8 cellular contexts compared by ENCODE assay signal in genomic region chr5:140631831-140632365, GRCh38. TPM values are rescaled to one million over a fixed set of nuclear protein-coding genes. Genes with fewer than 3 reads are reported as not detected.
A peak's percentile ranks its signal among the peaks of the same experiment; 100 is the strongest.
DNase-seq lines count a peak whose midpoint lies in the region; ATAC-seq, FAIRE-seq and TF ChIP-seq lines count a peak whose summit lies in the region.

No MANE protein-coding gene starts in this region.

- no peaks in the 10 kb centered on the region for H3K79me1 ChIP-seq in H1 (ENCODE audit: low read depth, low read length)

- H2AFZ ChIP-seq in H1 (ENCODE audit: low read length), result no peak overlapping the region

- H2BK20ac ChIP-seq in H1 (ENCODE audit: low read length), result no peak overlapping the region

- H3K4me2 ChIP-seq in H1 (ENCODE audit: insufficient read depth in 1 of 2, low read depth in 2 of 2, low read length in 2 of 2), result no peak overlapping the region

- no peak overlapping the region for H3K56ac ChIP-seq in H1 (replicated peaks; ENCODE audit: insufficient read length, low read depth, low read length)

- H3K14ac ChIP-seq in H1 (ENCODE audit: insufficient read length), result no peak overlapping the region

- no peak for TF ChIP-seq EP300 in H1 (IDR thresholded peaks at IDR 0.05; ENCODE audit: borderline replicate concordance in 1 of 2, low read depth in 2 of 2, low read length in 2 of 2)

- no peak overlapping the region for H4K5ac ChIP-seq in H1 (ENCODE audit: insufficient read length, low read depth, low read length)

- H2BK15ac ChIP-seq in H1 (ENCODE audit: low read length), result no peak overlapping the region

- H3K4ac ChIP-seq in H1 (replicated peaks; ENCODE audit: insufficient read length, low read depth, low read length), result no peak overlapping the region

- H4K20me1 ChIP-seq in H1 (replicated peaks in 1 of 2; ENCODE audit: control insufficient read depth in 1 of 2, insufficient read depth in 2 of 2, low read length in 2 of 2), result no peaks in the 10 kb centered on the region

- no peak for TF ChIP-seq POLR2A in H1 (IDR thresholded peaks at IDR 0.05; ENCODE audit: control extremely low read depth in 1 of 2, low read depth in 2 of 2, low read length in 2 of 2)

- peak overlapping the region; percentile 25; the same call in 1 of the 2 replicates for H4K8ac ChIP-seq in H1 (ENCODE audit: extremely low read depth, insufficient read depth, low read length)

- H2BK120ac ChIP-seq in H1 (replicated peaks; ENCODE audit: low read depth, low read length), result no peak overlapping the region

- H3K27me3 Mint-ChIP-seq in T-helper 1 cell treated with Interleukin-12 subunit alpha and Interleukin-12 subunit beta and Interleukin-4 antibody, amounts not matched to agents 30 μg/mL and 1 μg/mL, for 36 hours (ENCODE audit: low read depth), result peaks cover 33% of the 10 kb centered on the region
- peaks cover 15 to 17% of the 10 kb centered on the region in 2 donors for H3K27me3 Mint-ChIP-seq in natural killer cell treated with Interleukin-12 subunit alpha and Interleukin-12 subunit beta and Interleukin-15 and Interleukin-18, amount 100 ng/mL, for 72 hours

- no peaks in the 10 kb centered on the region for H3K79me2 ChIP-seq in H1 (ENCODE audit: control insufficient read depth in 1 of 2, insufficient read depth in 2 of 2, low read length in 2 of 2)

- FAIRE-seq in H1 (lab: Jason Lieb, UNC), result no peak

- no peaks in the 10 kb centered on the region for H3K36me3 ChIP-seq in H1 (ENCODE audit: control insufficient read depth in 2 of 4, insufficient read depth in 4 of 4, low read length in 3 of 4)

- H2BK5ac ChIP-seq in H1 (ENCODE audit: low read depth, low read length), result no peak overlapping the region

- H3K27me3 ChIP-seq in H1 (replicated peaks in 1 of 4; ENCODE audit: control insufficient read depth in 3 of 4, extremely low read depth in 1 of 4, insufficient read depth in 3 of 4, low read length in 3 of 4), result no peaks in the 10 kb centered on the region

- no peak for DNase-seq in H1 (ENCODE audit: low read depth in 1 of 2, low spot score in 2 of 2)
- DNase-seq in natural killer cell treated with Interleukin-12 subunit alpha and Interleukin-12 subunit beta and Interleukin-15 and Interleukin-18, amount 100 ng/mL, for 72 hours (ENCODE audit: low spot score), result no peak
- DNase-seq in SW 1271 (lab: John Stamatoyannopoulos, UW), result no peak
- no peak for DNase-seq in AG20443 (ENCODE audit: low spot score)
- DNase-seq in NCI-H2081 treated with DMSO at 0.1 percent for 48 hours (lab: John Stamatoyannopoulos, UW), result no peak

- WGBS in H1 (ENCODE audit: extremely low coverage in 1 of 2, insufficient coverage in 1 of 2, insufficient read length in 1 of 2, insufficient replicate concordance in 2 of 2, low coverage in 1 of 2, low lambda C conversion rate in 2 of 2, missing lambda C conversion rate in 1 of 2), 2 experiments, result 94% methylated on average over 36 of the region's 36 CpGs; no CpG with 5 or more reads in 1 of the 2 experiments

- H3K18ac ChIP-seq in H1 (ENCODE audit: extremely low read depth, low read length), result no peak overlapping the region

- ATAC-seq in GM18858 (IDR thresholded peaks at IDR 0.05; ENCODE audit: unreplicated experiment) (peak; percentile 11), HG02763 (IDR thresholded peaks at IDR 0.05; ENCODE audit: unreplicated experiment) (peak; percentile 30)
- ATAC-seq in natural killer cell treated with Interleukin-12 subunit alpha and Interleukin-12 subunit beta and Interleukin-15 and Interleukin-18, amount 100 ng/mL, for 72 hours, result peak in 1 of 2 donors; percentile 39

- H3K23ac ChIP-seq in H1 (ENCODE audit: insufficient read length), result no peak overlapping the region

- H3K27ac ChIP-seq in H1 (ENCODE audit: low read depth, low read length), result no peak overlapping the region

- H3K23me2 ChIP-seq in H1 (ENCODE audit: low read depth, low read length), result no peaks in the 10 kb centered on the region

- no peak overlapping the region for H4K91ac ChIP-seq in H1 (replicated peaks; ENCODE audit: insufficient read length, low read length)

- POLR2A ChIA-PET in H1 (lab: Charles Lee; ENCODE audit: partially characterized antibody), result no interaction called here

- H3K4me1 Mint-ChIP-seq in T-helper 1 cell treated with Interleukin-12 subunit alpha and Interleukin-12 subunit beta and Interleukin-4 antibody, amounts not matched to agents 30 μg/mL and 1 μg/mL, for 36 hours (ENCODE audit: low read depth), result peaks cover 18% of the 10 kb centered on the region
- H3K4me1 Mint-ChIP-seq in natural killer cell treated with Interleukin-12 subunit alpha and Interleukin-12 subunit beta and Interleukin-15 and Interleukin-18, amount 100 ng/mL, for 72 hours (ENCODE audit: low read depth in 2 of 2), result peaks cover 19 to 21% of the 10 kb centered on the region in 2 donors

- no peak overlapping the region for H2BK12ac ChIP-seq in H1 (ENCODE audit: low read depth, low read length)

- peak overlapping the region; percentile 84 for H3K4me3 Mint-ChIP-seq in T-helper 1 cell treated with Interleukin-12 subunit alpha and Interleukin-12 subunit beta and Interleukin-4 antibody, amounts not matched to agents 30 μg/mL and 1 μg/mL, for 36 hours
- peak overlapping the region; percentile 89 for H3K4me3 Mint-ChIP-seq in natural killer cell treated with Interleukin-12 subunit alpha and Interleukin-12 subunit beta and Interleukin-15 and Interleukin-18, amount 100 ng/mL, for 72 hours

- CTCF ChIA-PET in H1 (lab: Charles Lee; ENCODE audit: partially characterized antibody), result interaction anchor here (0.6 kb wide), 1 partner anchor 117 kb away, joined by 3 read pairs; no protein-coding TSS in a partner anchor

- no peak for TF ChIP-seq RAD21 in H1 (IDR thresholded peaks at IDR 0.05 in 1 of 2, conservative IDR thresholded peaks at IDR 0.05 in 1 of 2; ENCODE audit: low read depth in 2 of 2, low read length in 2 of 2)

- H3K4me1 ChIP-seq in H1 (replicated peaks in 1 of 4; ENCODE audit: control insufficient read depth in 3 of 4, insufficient read depth in 4 of 4, low read length in 3 of 4), result no peaks in the 10 kb centered on the region

- H3K27ac Mint-ChIP-seq in T-helper 1 cell treated with Interleukin-12 subunit alpha and Interleukin-12 subunit beta and Interleukin-4 antibody, amounts not matched to agents 30 μg/mL and 1 μg/mL, for 36 hours, result no peak overlapping the region
- H3K27ac Mint-ChIP-seq in natural killer cell treated with Interleukin-12 subunit alpha and Interleukin-12 subunit beta and Interleukin-15 and Interleukin-18, amount 100 ng/mL, for 72 hours, result no peak overlapping the region

- no peak overlapping the region for H3K4me3 ChIP-seq in H1 (ENCODE audit: extremely low read depth in 1 of 4, insufficient read depth in 2 of 4, low read depth in 3 of 4, low read length in 4 of 4)

- no peak overlapping the region for H2AK5ac ChIP-seq in H1 (ENCODE audit: low read depth, low read length)

- no peak overlapping the region for H3K9ac ChIP-seq in H1 (replicated peaks in 1 of 4; ENCODE audit: extremely low read depth in 1 of 4, low read depth in 3 of 4, low read length in 3 of 4)

- TF ChIP-seq CTCF in H1 (IDR thresholded peaks at IDR 0.05; ENCODE audit: control extremely low read depth in 1 of 3, insufficient read depth in 1 of 3, low read depth in 1 of 3, low read length in 3 of 3), result no peak

- H3K9me3 ChIP-seq in H1 (ENCODE audit: insufficient read depth in 2 of 2, low read depth in 1 of 2, low read length in 1 of 2), result peaks cover 22 to 30% of the 10 kb centered on the region in 2 experiments; a peak in 3 of 4 replicates

- H3K36me3 Mint-ChIP-seq in T-helper 1 cell treated with Interleukin-12 subunit alpha and Interleukin-12 subunit beta and Interleukin-4 antibody, amounts not matched to agents 30 μg/mL and 1 μg/mL, for 36 hours (ENCODE audit: low read depth), result no peaks in the 10 kb centered on the region
- no peaks in the 10 kb centered on the region for H3K36me3 Mint-ChIP-seq in natural killer cell treated with Interleukin-12 subunit alpha and Interleukin-12 subunit beta and Interleukin-15 and Interleukin-18, amount 100 ng/mL, for 72 hours

- H3K9me3 Mint-ChIP-seq in T-helper 1 cell treated with Interleukin-12 subunit alpha and Interleukin-12 subunit beta and Interleukin-4 antibody, amounts not matched to agents 30 μg/mL and 1 μg/mL, for 36 hours, result peaks cover 13% of the 10 kb centered on the region
- H3K9me3 Mint-ChIP-seq in natural killer cell treated with Interleukin-12 subunit alpha and Interleukin-12 subunit beta and Interleukin-15 and Interleukin-18, amount 100 ng/mL, for 72 hours, result no peaks in the 10 kb centered on the region

RNA-seq across cellular contexts. Expression of gene CD14, which starts 1.1 kb away (rescaled TPM):
- total RNA-seq in H1 (2021; fragmentation: NEBNext Ultra II Directional; extraction: Animal tissue kit (Norgen Biotek cat#: 25700)), result 0.48 TPM in 1 of 2 replicates, not detected in the other
- polyA plus RNA-seq in H1 (2011; rRNA removed), result 0.15 and 0.24 TPM in 2 replicates
- polyA plus RNA-seq in H1 (2011; cell fraction: cytosol; rRNA removed), result 0.16 TPM
- polyA plus RNA-seq in H1 (2011; cell fraction: nucleus; rRNA removed), result 0.27 TPM
- polyA plus RNA-seq in H1 (2012, experiment 1 of 2), result 0.12 to 0.13 TPM in 2 of 4 replicates, not detected in the others
- not detected for polyA plus RNA-seq in H1 (2012, experiment 2 of 2)
- polyA plus RNA-seq in H1 (2013, experiment 1 of 2), result 0.08 TPM
- not detected for polyA plus RNA-seq in H1 (2013, experiment 2 of 2)
- polyA minus RNA-seq in H1 (2011; rRNA and poly(A)+ RNA removed), result not detected in 2 replicates
- not detected for polyA minus RNA-seq in H1 (2011; cell fraction: cytosol; rRNA and poly(A)+ RNA removed)
- polyA minus RNA-seq in H1 (2011; cell fraction: nucleus; rRNA and poly(A)+ RNA removed), result not detected
- total RNA-seq in natural killer cell treated with Interleukin-12 subunit alpha and Interleukin-12 subunit beta and Interleukin-15 and Interleukin-18, amount 100 ng/mL, for 72 hours, result under 1 TPM; 0.92 to 1.00 TPM

RNA-seq across cellular contexts. Expression of gene TMCO6, which starts 7.4 kb away (rescaled TPM):
- total RNA-seq in H1 (2021; fragmentation: NEBNext Ultra II Directional; extraction: Animal tissue kit (Norgen Biotek cat#: 25700)), result 21.9 and 29.0 TPM in 2 replicates
- 40.9 and 53.6 TPM in 2 replicates for polyA plus RNA-seq in H1 (2011; rRNA removed)
- polyA plus RNA-seq in H1 (2011; cell fraction: cytosol; rRNA removed), result 60.7 TPM
- polyA plus RNA-seq in H1 (2011; cell fraction: nucleus; rRNA removed), result 150 TPM
- polyA plus RNA-seq in H1 (2012, experiment 1 of 2), result 18.6 to 36.7 TPM (median 30.0 TPM) in 4 replicates
- 23.3 TPM for polyA plus RNA-seq in H1 (2012, experiment 2 of 2)
- 21.1 TPM for polyA plus RNA-seq in H1 (2013, experiment 1 of 2)
- 20.3 TPM for polyA plus RNA-seq in H1 (2013, experiment 2 of 2)
- polyA minus RNA-seq in H1 (2011; rRNA and poly(A)+ RNA removed), result 28.2 and 35.4 TPM in 2 replicates
- 10.3 TPM for polyA minus RNA-seq in H1 (2011; cell fraction: cytosol; rRNA and poly(A)+ RNA removed)
- polyA minus RNA-seq in H1 (2011; cell fraction: nucleus; rRNA and poly(A)+ RNA removed), result 49.2 TPM
- 10 to 100 TPM; 11.6 to 30.3 TPM for total RNA-seq in natural killer cell treated with Interleukin-12 subunit alpha and Interleukin-12 subunit beta and Interleukin-15 and Interleukin-18, amount 100 ng/mL, for 72 hours

RNA-seq across cellular contexts. Expression of gene NDUFA2, which starts 15.5 kb away (rescaled TPM):
- total RNA-seq in H1 (2021; fragmentation: NEBNext Ultra II Directional; extraction: Animal tissue kit (Norgen Biotek cat#: 25700)), result 75.2 and 77.1 TPM in 2 replicates
- 146 and 154 TPM in 2 replicates for polyA plus RNA-seq in H1 (2011; rRNA removed)
- polyA plus RNA-seq in H1 (2011; cell fraction: cytosol; rRNA removed), result 160 TPM
- polyA plus RNA-seq in H1 (2011; cell fraction: nucleus; rRNA removed), result 101 TPM
- 115 to 141 TPM (median 125 TPM) in 4 replicates for polyA plus RNA-seq in H1 (2012, experiment 1 of 2)
- 153 TPM for polyA plus RNA-seq in H1 (2012, experiment 2 of 2)
- 146 TPM for polyA plus RNA-seq in H1 (2013, experiment 1 of 2)
- polyA plus RNA-seq in H1 (2013, experiment 2 of 2), result 141 TPM
- polyA minus RNA-seq in H1 (2011; rRNA and poly(A)+ RNA removed), result 14.0 and 14.1 TPM in 2 replicates
- 23.7 TPM for polyA minus RNA-seq in H1 (2011; cell fraction: cytosol; rRNA and poly(A)+ RNA removed)
- 26.5 TPM for polyA minus RNA-seq in H1 (2011; cell fraction: nucleus; rRNA and poly(A)+ RNA removed)
- total RNA-seq in natural killer cell treated with Interleukin-12 subunit alpha and Interleukin-12 subunit beta and Interleukin-15 and Interleukin-18, amount 100 ng/mL, for 72 hours, result 10 to 100 TPM; 56.2 to 56.8 TPM

RNA-seq across cellular contexts. Expression of gene IK, which starts 15.7 kb away (rescaled TPM):
- total RNA-seq in H1 (2021; fragmentation: NEBNext Ultra II Directional; extraction: Animal tissue kit (Norgen Biotek cat#: 25700)), result 57.4 and 63.4 TPM in 2 replicates
- 25.3 and 41.7 TPM in 2 replicates for polyA plus RNA-seq in H1 (2011; rRNA removed)
- polyA plus RNA-seq in H1 (2011; cell fraction: cytosol; rRNA removed), result 68.2 TPM
- 40.4 TPM for polyA plus RNA-seq in H1 (2011; cell fraction: nucleus; rRNA removed)
- polyA plus RNA-seq in H1 (2012, experiment 1 of 2), result 72.5 to 106 TPM (median 80.1 TPM) in 4 replicates
- polyA plus RNA-seq in H1 (2012, experiment 2 of 2), result 12.2 TPM
- polyA plus RNA-seq in H1 (2013, experiment 1 of 2), result 79.1 TPM
- 76.3 TPM for polyA plus RNA-seq in H1 (2013, experiment 2 of 2)
- 30.8 and 43.1 TPM in 2 replicates for polyA minus RNA-seq in H1 (2011; rRNA and poly(A)+ RNA removed)
- polyA minus RNA-seq in H1 (2011; cell fraction: cytosol; rRNA and poly(A)+ RNA removed), result 32.4 TPM
- 38.0 TPM for polyA minus RNA-seq in H1 (2011; cell fraction: nucleus; rRNA and poly(A)+ RNA removed)
- total RNA-seq in natural killer cell treated with Interleukin-12 subunit alpha and Interleukin-12 subunit beta and Interleukin-15 and Interleukin-18, amount 100 ng/mL, for 72 hours, result 10 to 100 TPM; 78.9 to 93.2 TPM

RNA-seq across cellular contexts. Expression of gene WDR55, which starts 32.8 kb away (rescaled TPM):
- total RNA-seq in H1 (2021; fragmentation: NEBNext Ultra II Directional; extraction: Animal tissue kit (Norgen Biotek cat#: 25700)), result 22.7 and 22.8 TPM in 2 replicates
- 15.3 and 19.5 TPM in 2 replicates for polyA plus RNA-seq in H1 (2011; rRNA removed)
- polyA plus RNA-seq in H1 (2011; cell fraction: cytosol; rRNA removed), result 20.9 TPM
- 22.3 TPM for polyA plus RNA-seq in H1 (2011; cell fraction: nucleus; rRNA removed)
- 17.2 to 21.3 TPM (median 19.7 TPM) in 4 replicates for polyA plus RNA-seq in H1 (2012, experiment 1 of 2)
- 14.6 TPM for polyA plus RNA-seq in H1 (2012, experiment 2 of 2)
- polyA plus RNA-seq in H1 (2013, experiment 1 of 2), result 13.0 TPM
- 12.8 TPM for polyA plus RNA-seq in H1 (2013, experiment 2 of 2)
- 17.3 and 19.8 TPM in 2 replicates for polyA minus RNA-seq in H1 (2011; rRNA and poly(A)+ RNA removed)
- polyA minus RNA-seq in H1 (2011; cell fraction: cytosol; rRNA and poly(A)+ RNA removed), result 11.5 TPM
- polyA minus RNA-seq in H1 (2011; cell fraction: nucleus; rRNA and poly(A)+ RNA removed), result 16.8 TPM
- total RNA-seq in natural killer cell treated with Interleukin-12 subunit alpha and Interleukin-12 subunit beta and Interleukin-15 and Interleukin-18, amount 100 ng/mL, for 72 hours, result 10 to 100 TPM; 43.7 to 52.7 TPM
